20 cellular contexts compared by ENCODE assay signal in genomic region chr5:93394301-93394700, GRCh38.
DNase-seq lines count a peak whose midpoint lies in the region; ATAC-seq, FAIRE-seq and TF ChIP-seq lines count a peak whose summit lies in the region.
"Had no signal": no experiment of that assay in that cellular context is flagged by ENCODE, and none has a peak within 500 bp of the region (broad histone marks: within the 10 kb centered on the region; RNA-seq: fewer than 3 reads in every experiment).

No MANE protein-coding gene starts in this region.

- no CpG with 5 or more reads among the region's 2 CpGs for WGBS in HepG2 (ENCODE audit: low lambda C conversion rate)
- WGBS in right lobe of liver (ENCODE audit: insufficient coverage, low coverage, low lambda C conversion rate, missing lambda C conversion rate): 83% methylated on average over 1 of the region's 2 CpGs
- WGBS in neuronal stem cell (ENCODE audit: extremely low coverage in 2 of 2, insufficient read length in 2 of 2, insufficient replicate concordance in 1 of 2), 2 donors: no CpG with 5 or more reads among the region's 2 CpGs

- H3K27me3 ChIP-seq in HepG2 (ENCODE audit: control insufficient read depth in 1 of 2, insufficient read depth in 2 of 2, low read length in 2 of 2) (peaks cover 0 to 4% of the 10 kb centered on the region in 2 experiments; a peak in 1 of 5 replicates), right lobe of liver (no peaks in the 10 kb centered on the region), neuronal stem cell (ENCODE audit: control insufficient read depth in 3 of 3, insufficient read depth in 3 of 3, low read depth in 1 of 3, low read length in 3 of 3) (no peaks in the 10 kb centered on the region)
- H3K27me3 ChIP-seq: BLaER1 had no signal

- no peak for ATAC-seq in HepG2
- no peak for ATAC-seq in right lobe of liver
- ATAC-seq: CD8-positive, alpha-beta T cell; GM23338; HCT116 had no signal

- H2AFZ ChIP-seq in HepG2 (ENCODE audit: low read length): peak overlapping the region; percentile 23
- no peak overlapping the region for H2AFZ ChIP-seq in neuronal stem cell (ENCODE audit: low read length)

- H2BK5ac ChIP-seq in neuronal stem cell (ENCODE audit: low read length): no peak overlapping the region

- FAIRE-seq in HepG2 (lab: Jason Lieb, UNC): no peak
- FAIRE-seq: A204.1, GM12891, GM18507 had no signal

- H3K36me3 ChIP-seq in HepG2 (replicated peaks in 1 of 2; ENCODE audit: control insufficient read depth in 1 of 2, insufficient read depth in 2 of 2, low read length in 2 of 2) (no peaks in the 10 kb centered on the region), right lobe of liver (no peaks in the 10 kb centered on the region), neuronal stem cell (replicated peaks in 1 of 2; ENCODE audit: control insufficient read depth in 2 of 2, insufficient read depth in 2 of 2, low read length in 2 of 2) (peaks cover 0 to 2% of the 10 kb centered on the region in 2 donors)
- H3K36me3 ChIP-seq: BLaER1 had no signal

- H3K9ac ChIP-seq in HepG2 (ENCODE audit: insufficient read depth, low read depth, low read length) (no peak overlapping the region), neuronal stem cell (ENCODE audit: low read depth, low read length, poor library complexity) (no peak overlapping the region)
- H3K9ac ChIP-seq: BLaER1 had no signal

- no peaks in the 10 kb centered on the region for H3K79me2 ChIP-seq in HepG2 (ENCODE audit: insufficient read depth, low read length)

- POLR2A ChIA-PET in HepG2 (lab: Yijun Ruan, JAX): no interaction called here

- TF ChIP-seq RAD21 in HepG2 (CRISPR knock-in tag; IDR thresholded peaks at IDR 0.05): no peak

- no peaks in the 10 kb centered on the region for H3K79me1 ChIP-seq in neuronal stem cell (ENCODE audit: low read depth, low read length)

- H3K27ac ChIP-seq in HepG2 (ENCODE audit: extremely low read length, insufficient read depth, low read length): no peak overlapping the region
- H3K27ac ChIP-seq in right lobe of liver: no peak overlapping the region
- H3K27ac ChIP-seq in neuronal stem cell (replicated peaks; ENCODE audit: low read length): no peak overlapping the region
- H3K27ac ChIP-seq: 22Rv1, BLaER1, C4-2B had no signal

- H3K4me1 ChIP-seq in HepG2 (ENCODE audit: insufficient read depth, low read length) (no peaks in the 10 kb centered on the region; the same call in 1 of the 2 replicates), right lobe of liver (no peaks in the 10 kb centered on the region), neuronal stem cell (ENCODE audit: control insufficient read depth in 2 of 2, insufficient read depth in 1 of 2, low read depth in 1 of 2, low read length in 2 of 2) (peaks cover 7 to 12% of the 10 kb centered on the region in 2 donors)
- H3K4me1 ChIP-seq: BLaER1, Caco-2 had no signal

- in situ Hi-C loops in HepG2 (cut with HindIII; ENCODE audit: extremely low pct_ligation_motif_present, low pct_unique_long_range_greater_than_20kb): no loop called here

- peaks cover 15% of the 10 kb centered on the region for H3K9me3 ChIP-seq in HepG2 (ENCODE audit: low read length)
- H3K9me3 ChIP-seq in right lobe of liver: no peaks in the 10 kb centered on the region
- peaks cover 0 to 9% of the 10 kb centered on the region in 2 donors for H3K9me3 ChIP-seq in neuronal stem cell (replicated peaks in 1 of 2; ENCODE audit: control insufficient read depth in 2 of 2, insufficient read depth in 1 of 2, low read depth in 1 of 2, low read length in 2 of 2)
- H3K9me3 ChIP-seq: Caco-2 had no signal

- H4K20me1 ChIP-seq in HepG2 (ENCODE audit: insufficient read depth, low read length): no peaks in the 10 kb centered on the region
- H4K20me1 ChIP-seq: BLaER1 had no signal

- H4K91ac ChIP-seq in neuronal stem cell (ENCODE audit: low read depth, low read length, poor library complexity): no peak overlapping the region

- TF ChIP-seq POLR2A in HepG2 (IDR thresholded peaks at IDR 0.05; ENCODE audit: insufficient read depth in 1 of 2, low read depth in 2 of 2, low read length in 2 of 2) (no peak), right lobe of liver (IDR thresholded peaks at IDR 0.05) (no peak)

- BruUV-seq in HepG2 (replicated peaks; lab: Mats Ljungman, UMichigan): no TSS peak

- H2AK5ac ChIP-seq in neuronal stem cell (ENCODE audit: low read depth, low read length): peak overlapping the region; percentile 53

- H3K4me3 ChIP-seq in HepG2 (replicated peaks in 1 of 3; ENCODE audit: insufficient read depth in 1 of 3, low read depth in 2 of 3, low read length in 3 of 3): peak overlapping the region in 1 of 3 experiments; percentile 4; a peak in 1 of 6 replicates
- no peak overlapping the region for H3K4me3 ChIP-seq in right lobe of liver
- H3K4me3 ChIP-seq in neuronal stem cell (ENCODE audit: low read length in 2 of 2): peak overlapping the region in 1 of 2 donors; percentile 58
- H3K4me3 ChIP-seq: BLaER1, GM23338 had no signal

- CTCF ChIA-PET in HepG2 (lab: Yijun Ruan, JAX; ENCODE audit: low intra/inter-chr PET ratio, low total read pairs): no interaction called here

- H3K23ac ChIP-seq in neuronal stem cell (ENCODE audit: low read depth, low read length, poor library complexity): no peak overlapping the region

- H3K14ac ChIP-seq in neuronal stem cell (ENCODE audit: low read length): no peak overlapping the region

- H2BK120ac ChIP-seq in neuronal stem cell (ENCODE audit: low read depth, low read length): no peak overlapping the region

- H3K4me2 ChIP-seq in HepG2 (ENCODE audit: low read depth, low read length) (peak overlapping the region; percentile 55), neuronal stem cell (ENCODE audit: insufficient read depth, low read length, poor library complexity, severe bottlenecking) (no peak overlapping the region)
- H3K4me2 ChIP-seq: BLaER1, GM23338 had no signal

- intact Hi-C loops in HepG2 (cut with micrococcal nuclease; ENCODE audit: unreplicated experiment): no loop called here
- intact Hi-C loops in right lobe of liver (cut with DNase I): no loop called here

- no peak overlapping the region for H4K8ac ChIP-seq in neuronal stem cell (ENCODE audit: low read depth, low read length)

- H2BK12ac ChIP-seq in neuronal stem cell (ENCODE audit: low read length): no peak overlapping the region

- no peak for TF ChIP-seq CTCF in HepG2 (CRISPR knock-in tag; IDR thresholded peaks at IDR 0.05)
- TF ChIP-seq CTCF in right lobe of liver (IDR thresholded peaks at IDR 0.05): no peak

- H2BK15ac ChIP-seq in neuronal stem cell (ENCODE audit: low read length): peak overlapping the region; percentile 39

- no peak overlapping the region for H3K4ac ChIP-seq in neuronal stem cell (ENCODE audit: low read length)

- peak overlapping the region; percentile 38 for H3K18ac ChIP-seq in neuronal stem cell (ENCODE audit: low read length)

- DNase-seq in DMS 273 (lab: John Stamatoyannopoulos, UW; ENCODE audit: unreplicated experiment) (peak; percentile 23), DMS 273 treated with DMSO at 0.1 percent for 48 hours (lab: John Stamatoyannopoulos, UW) (no peak), HepG2 (ENCODE audit: low spot score) (no peak), right lobe of liver (no peak), neuronal stem cell (ENCODE audit: low spot score) (no peak)
- DNase-seq in activated T-cell treated with anti-CD3 and anti-CD28 coated beads, Interleukin-2, amount 50 U/mL, for 48 hours: no peak
- DNase-seq: Caco-2; CD4-positive, CD25-positive, alpha-beta regulatory T cell; CD8-positive, alpha-beta T cell; DMS79 treated with DMSO at 0.1 percent for 48 hours; GF-D8; H9 had no signal

- TF ChIP-seq EP300 in HepG2 (IDR thresholded peaks at IDR 0.05; ENCODE audit: low read depth in 2 of 2, low read length in 2 of 2) (no peak), HepG2 (CRISPR knock-in tag; IDR thresholded peaks at IDR 0.05; ENCODE audit: borderline replicate concordance) (no peak)

TF ChIP-seq in HepG2, 621 proteins besides CTCF, POLR2A, EP300 and RAD21:
- TF ChIP-seq ZNF3 (CRISPR knock-in tag; IDR thresholded peaks at IDR 0.05): no peak
- TF ChIP-seq SPEN (CRISPR knock-in tag; IDR thresholded peaks at IDR 0.05; ENCODE audit: low read depth): no peak
- TF ChIP-seq RNF2 (conservative IDR thresholded peaks at IDR 0.05; ENCODE audit: low read depth): no peak
- no peak for TF ChIP-seq ZNF136 (CRISPR knock-in tag; IDR thresholded peaks at IDR 0.05; ENCODE audit: low read depth)
- TF ChIP-seq MLLT10 (CRISPR knock-in tag; IDR thresholded peaks at IDR 0.05): no peak
